ENCODE assay signal across 13 cellular contexts in the genomic region with DNA sequence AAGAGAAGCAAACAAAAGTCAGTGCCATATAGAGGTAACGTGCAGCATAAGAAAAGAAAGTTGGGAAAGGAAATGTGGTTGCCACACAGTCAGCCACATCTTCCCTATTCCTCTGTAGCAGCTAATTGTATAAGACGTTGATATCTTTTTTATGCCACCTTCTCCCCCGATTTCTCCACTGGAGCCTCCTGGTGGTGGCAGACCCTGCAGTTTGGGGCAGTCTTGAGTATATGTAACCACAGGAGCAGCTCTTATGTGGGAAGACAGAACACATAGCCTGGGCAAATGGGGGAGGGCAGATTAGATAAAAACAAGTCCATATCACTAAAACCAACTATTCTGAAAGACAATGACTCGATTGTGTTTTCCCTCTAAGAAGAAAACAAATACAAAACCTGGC.
A peak's percentile ranks its signal among the peaks of the same experiment; 100 is the strongest.
DNase-seq lines count a peak whose midpoint lies in the region; ATAC-seq, FAIRE-seq and TF ChIP-seq lines count a peak whose summit lies in the region.
"Had no signal": no experiment of that assay in that cellular context is flagged by ENCODE, and none has a peak within 500 bp of the region (broad histone marks: within the 10 kb centered on the region; RNA-seq: fewer than 3 reads in every experiment).

No MANE protein-coding gene starts in this region.

- no peak overlapping the region for H3K4me3 Mint-ChIP-seq in WTC11
- H3K4me3 Mint-ChIP-seq: stimulated activated effector memory CD8-positive, alpha-beta T cell treated with anti-CD3 and anti-CD28 coated beads, Interleukin-12 subunit alpha, Interleukin-12 subunit beta, amount 100 ng/mL, for 72 hours had no signal

- H3K9me3 Mint-ChIP-seq in WTC11: no peaks in the 10 kb centered on the region

- no peak overlapping the region for H4K8ac ChIP-seq in trophoblast cell (ENCODE audit: low read depth, low read length)

- TF ChIP-seq RAD21 in A549 (conservative IDR thresholded peaks at IDR 0.05 in 1 of 2, IDR thresholded peaks at IDR 0.05 in 1 of 2): peak in 1 of 2 experiments; percentile 49; a peak in 3 of 5 replicates

- H3K79me1 ChIP-seq in trophoblast cell (ENCODE audit: low read length): no peaks in the 10 kb centered on the region

- H3K23ac ChIP-seq in trophoblast cell (ENCODE audit: low read length): no peak overlapping the region

- 38% methylated on average over 4 of the region's 4 CpGs for WGBS in A549 (ENCODE audit: missing lambda C conversion rate)
- WGBS in trophoblast cell (ENCODE audit: extremely low coverage, insufficient coverage, insufficient read length): no CpG with 5 or more reads among the region's 4 CpGs

- no peak overlapping the region for H2AFZ ChIP-seq in trophoblast cell (ENCODE audit: insufficient read depth, low read length, poor library complexity)

- no peaks in the 10 kb centered on the region for H3K4me1 Mint-ChIP-seq in WTC11
- H3K4me1 Mint-ChIP-seq: stimulated activated effector memory CD8-positive, alpha-beta T cell treated with anti-CD3 and anti-CD28 coated beads, Interleukin-12 subunit alpha, Interleukin-12 subunit beta, amount 100 ng/mL, for 72 hours had no signal

- peak; percentile 16; the same call in 1 of the 3 replicates for TF ChIP-seq CTCF in A549 (IDR thresholded peaks at IDR 0.05)
- peak; percentile 12; the same call in 1 of the 2 replicates for TF ChIP-seq CTCF in C4-2B (conservative IDR thresholded peaks at IDR 0.05)
- no peak for TF ChIP-seq CTCF in WTC11 (IDR thresholded peaks at IDR 0.05)

- TF ChIP-seq POLR2A in A549 (IDR thresholded peaks at IDR 0.05; ENCODE audit: low read length): no peak

- H2BK5ac ChIP-seq in trophoblast cell (ENCODE audit: low read depth, low read length, poor library complexity): no peak overlapping the region

- no peak overlapping the region for H3K14ac ChIP-seq in trophoblast cell (ENCODE audit: low read length)

- no peaks in the 10 kb centered on the region for H3K27me3 ChIP-seq in trophoblast cell (ENCODE audit: insufficient read depth, low read length)
- H3K27me3 ChIP-seq: colonic mucosa had no signal

- no peak overlapping the region for H4K91ac ChIP-seq in trophoblast cell (ENCODE audit: low read depth, low read length)

- CTCF ChIA-PET in A549 (lab: Yijun Ruan, JAX) (interaction anchor here (1.6 kb wide), 1 partner anchor 141 kb away, joined by 3 read pairs; no protein-coding TSS in a partner anchor), WTC11 (lab: Charles Lee) (interaction anchor here (0.7 to 1.9 kb wide), 6 partner anchors 9 to 506 kb away, joined by 3 to 18 read pairs (median 6); no protein-coding TSS in a partner anchor)

- H3K9me3 ChIP-seq in A549 (no peaks in the 10 kb centered on the region), trophoblast cell (ENCODE audit: insufficient read depth, low read depth, low read length) (no peaks in the 10 kb centered on the region)
- H3K9me3 ChIP-seq: colonic mucosa, lower lobe of right lung had no signal

- TF ChIP-seq EP300 in A549 (IDR thresholded peaks at IDR 0.05): no peak

- peak in 1 of 2 experiments; percentile 50 for DNase-seq in A549 (ENCODE audit: low read depth in 1 of 2, low spot score in 1 of 2)
- peak; percentile 40 for DNase-seq in MV-4-11 (lab: John Stamatoyannopoulos, UW)
- peak; percentile 33 for DNase-seq in WTC11 (ENCODE audit: low spot score)
- no peak for DNase-seq in dedifferentiated amniotic fluid mesenchymal stem cell (ENCODE audit: extremely low spot score)
- DNase-seq in trophoblast cell: no peak
- DNase-seq in SW 1271 (lab: John Stamatoyannopoulos, UW): no peak
- DNase-seq: activated CD4-positive, alpha-beta T cell treated with anti-CD3 and anti-CD28 coated beads for 1 hour; lower lobe of right lung had no signal

- H3K4me2 ChIP-seq in A549 (peak overlapping the region; percentile 31), trophoblast cell (ENCODE audit: low read length) (no peak overlapping the region)

- POLR2A ChIA-PET in A549 (lab: Yijun Ruan, JAX) (no interaction called here), WTC11 (lab: Charles Lee) (no interaction called here)

- no peak overlapping the region for H2BK12ac ChIP-seq in trophoblast cell (ENCODE audit: low read length)

- no peak overlapping the region for H4K12ac ChIP-seq in trophoblast cell (ENCODE audit: low read depth, low read length)

- peaks cover 89% of the 10 kb centered on the region for H3K4me1 ChIP-seq in A549
- peaks cover 0 to 2% of the 10 kb centered on the region in 2 experiments for H3K4me1 ChIP-seq in trophoblast cell (ENCODE audit: control insufficient read depth in 1 of 2, insufficient read depth in 2 of 2, low read length in 2 of 2)
- H3K4me1 ChIP-seq: colonic mucosa, lower lobe of right lung had no signal

- no peak overlapping the region for H2BK120ac ChIP-seq in trophoblast cell (ENCODE audit: insufficient read depth, low read length, poor library complexity)

- no peaks in the 10 kb centered on the region for H3K27me3 Mint-ChIP-seq in WTC11 (ENCODE audit: low read depth)

- H3K4ac ChIP-seq in trophoblast cell (ENCODE audit: low read depth, low read length): no peak overlapping the region

- no peak overlapping the region for H3K9ac ChIP-seq in trophoblast cell (ENCODE audit: low read length)

- no peaks in the 10 kb centered on the region for H3K79me2 ChIP-seq in trophoblast cell (ENCODE audit: control insufficient read depth, insufficient read depth, low read length, poor library complexity)

- H2AK5ac ChIP-seq in trophoblast cell (ENCODE audit: low read length): no peak overlapping the region

- no peaks in the 10 kb centered on the region for H3K36me3 Mint-ChIP-seq in WTC11
- H3K36me3 Mint-ChIP-seq: activated naive CD4-positive, alpha-beta T cell treated with anti-CD3 and anti-CD28 coated beads, Interleukin-2, amount 50 U/mL, for 72 hours; stimulated activated effector memory CD8-positive, alpha-beta T cell treated with anti-CD3 and anti-CD28 coated beads, Interleukin-12 subunit alpha, Interleukin-12 subunit beta, amount 100 ng/mL, for 72 hours had no signal

- ATAC-seq in A549 (peak in 1 of 2 experiments; percentile 46; a peak in 3 of 6 replicates), WTC11 (peak; percentile 82)
- ATAC-seq: activated naive CD4-positive, alpha-beta T cell treated with anti-CD3 and anti-CD28 coated beads, Interleukin-2, amount 50 U/mL, for 72 hours; lower lobe of right lung; sciatic nerve; stimulated activated effector memory CD8-positive, alpha-beta T cell treated with anti-CD3 and anti-CD28 coated beads, Interleukin-12 subunit alpha, Interleukin-12 subunit beta, amount 100 ng/mL, for 72 hours had no signal

- H3K36me3 ChIP-seq in trophoblast cell (ENCODE audit: control insufficient read depth in 1 of 2, insufficient read depth in 2 of 2, low read length in 2 of 2): no peaks in the 10 kb centered on the region
- H3K36me3 ChIP-seq: colonic mucosa, lower lobe of right lung had no signal

- H3K18ac ChIP-seq in trophoblast cell (ENCODE audit: low read length): no peak overlapping the region

- peak overlapping the region; percentile 80 to 87 for H3K27ac ChIP-seq in A549
- H3K27ac ChIP-seq in C4-2B: no peak overlapping the region
- H3K27ac ChIP-seq in trophoblast cell (ENCODE audit: low read depth, low read length): no peak overlapping the region
- H3K27ac ChIP-seq: colonic mucosa, lower lobe of right lung had no signal

- no peak overlapping the region for H3K27ac Mint-ChIP-seq in WTC11
- H3K27ac Mint-ChIP-seq: stimulated activated effector memory CD8-positive, alpha-beta T cell treated with anti-CD3 and anti-CD28 coated beads, Interleukin-12 subunit alpha, Interleukin-12 subunit beta, amount 100 ng/mL, for 72 hours had no signal

- H3K4me3 ChIP-seq in A549 (no peak overlapping the region), trophoblast cell (ENCODE audit: low read depth, low read length) (no peak overlapping the region)
- H3K4me3 ChIP-seq: colonic mucosa, lower lobe of right lung had no signal

- no peak for FAIRE-seq in A549 (lab: Jason Lieb, UNC)

TF ChIP-seq in A549, 52 proteins besides CTCF, POLR2A, EP300 and RAD21:
- TF ChIP-seq SMC3 (IDR thresholded peaks at IDR 0.05): peak; percentile 34; the same call in 2 of the 3 replicates
- TF ChIP-seq, protein P1, sequence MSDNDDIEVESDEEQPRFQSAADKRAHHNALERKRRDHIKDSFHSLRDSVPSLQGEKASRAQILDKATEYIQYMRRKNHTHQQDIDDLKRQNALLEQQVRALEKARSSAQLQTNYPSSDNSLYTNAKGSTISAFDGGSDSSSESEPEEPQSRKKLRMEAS (IDR thresholded peaks at IDR 0.05): 0 out of 2 replicates have a peak, but pooled peaks have one; percentile 26
- TF ChIP-seq, protein P2, sequence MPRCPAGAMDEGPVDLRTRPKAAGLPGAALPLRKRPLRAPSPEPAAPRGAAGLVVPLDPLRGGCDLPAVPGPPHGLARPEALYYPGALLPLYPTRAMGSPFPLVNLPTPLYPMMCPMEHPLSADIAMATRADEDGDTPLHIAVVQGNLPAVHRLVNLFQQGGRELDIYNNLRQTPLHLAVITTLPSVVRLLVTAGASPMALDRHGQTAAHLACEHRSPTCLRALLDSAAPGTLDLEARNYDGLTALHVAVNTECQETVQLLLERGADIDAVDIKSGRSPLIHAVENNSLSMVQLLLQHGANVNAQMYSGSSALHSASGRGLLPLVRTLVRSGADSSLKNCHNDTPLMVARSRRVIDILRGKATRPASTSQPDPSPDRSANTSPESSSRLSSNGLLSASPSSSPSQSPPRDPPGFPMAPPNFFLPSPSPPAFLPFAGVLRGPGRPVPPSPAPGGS (IDR thresholded peaks at IDR 0.05): no peak
TF ChIP-seq in A549: peak in this region for 2.

TF ChIP-seq in WTC11, 78 proteins besides CTCF, POLR2A, EP300 and RAD21:
- TF ChIP-seq, protein P3, sequence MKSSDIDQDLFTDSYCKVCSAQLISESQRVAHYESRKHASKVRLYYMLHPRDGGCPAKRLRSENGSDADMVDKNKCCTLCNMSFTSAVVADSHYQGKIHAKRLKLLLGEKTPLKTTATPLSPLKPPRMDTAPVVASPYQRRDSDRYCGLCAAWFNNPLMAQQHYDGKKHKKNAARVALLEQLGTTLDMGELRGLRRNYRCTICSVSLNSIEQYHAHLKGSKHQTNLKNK (CRISPR knock-in tag; IDR thresholded peaks at IDR 0.05): no peak
- TF ChIP-seq ZNF416 (CRISPR knock-in tag; IDR thresholded peaks at IDR 0.05) (no peak), ZNF671 (CRISPR knock-in tag; IDR thresholded peaks at IDR 0.05) (no peak)

Comparison
In these comparisons a context has a peak if more than half of its experiments do, and no peak if none do; other contexts are left out.
1. DNase-seq: peak in MV-4-11 (single experiment) and WTC11 (single experiment); none in dedifferentiated amniotic fluid mesenchymal stem cell (single experiment), trophoblast cell (0 of 2) and SW 1271 (0 of 2).
2. H3K27ac ChIP-seq: peak in A549 (2 of 2); none in C4-2B (single experiment) and trophoblast cell (single experiment).